ENCODE assay signal across 15 cellular contexts in genomic region chr2:61995515-61995914, GRCh38.
A peak's percentile ranks its signal among the peaks of the same experiment; 100 is the strongest.
DNase-seq lines count a peak whose midpoint lies in the region; ATAC-seq, FAIRE-seq and TF ChIP-seq lines count a peak whose summit lies in the region.
"Had no signal": no experiment of that assay in that cellular context is flagged by ENCODE, and none has a peak within 500 bp of the region (broad histone marks: within the 10 kb centered on the region; RNA-seq: fewer than 3 reads in every experiment).

No MANE protein-coding gene starts in this region.

- CTCF ChIA-PET in Calu3 (lab: Charles Lee) = interaction anchor here (0.5 kb wide), 1 partner anchor 73 kb away, joined by 3 read pairs; no protein-coding TSS in a partner anchor

- intact Hi-C loops in Calu3 (cut with micrococcal nuclease; ENCODE audit: unreplicated experiment) = no loop called here

- H3K36me3 Mint-ChIP-seq in Calu3 (ENCODE audit: insufficient read depth, unreplicated experiment) = no peaks in the 10 kb centered on the region
- H3K36me3 Mint-ChIP-seq: natural killer cell treated with Interleukin-12 subunit alpha and Interleukin-12 subunit beta and Interleukin-15 and Interleukin-18, amount 100 ng/mL, for 72 hours had no signal

- no peak overlapping the region for H3K27ac Mint-ChIP-seq in Calu3 (ENCODE audit: unreplicated experiment)

- H3K27me3 Mint-ChIP-seq in Calu3 (ENCODE audit: unreplicated experiment) = no peaks in the 10 kb centered on the region
- H3K27me3 Mint-ChIP-seq: natural killer cell treated with Interleukin-12 subunit alpha and Interleukin-12 subunit beta and Interleukin-15 and Interleukin-18, amount 100 ng/mL, for 72 hours had no signal

- no peak for DNase-seq in GM12891 (ENCODE audit: insufficient read length, low spot score)
- no peak for DNase-seq in activated CD4-positive, alpha-beta T cell treated with anti-CD3 and anti-CD28 coated beads for 4 hours
- DNase-seq in mesenteric fat pad (ENCODE audit: low spot score) = no peak
- DNase-seq in Calu3 = no peak
- DNase-seq: activated CD4-positive, alpha-beta T cell treated with anti-CD3 and anti-CD28 coated beads for 48 hours; activated gamma-delta T cell treated with Interleukin-2 at 50 U/mL for 16 hours; DND-41; NCI-H1092 had no signal

- H3K9me3 ChIP-seq in KOPT-K1 (ENCODE audit: insufficient read depth, low read length, poor library complexity, severe bottlenecking) = no peaks in the 10 kb centered on the region
- H3K9me3 ChIP-seq: tibial nerve had no signal

- peak; percentile 66 for ATAC-seq in GM19468 (IDR thresholded peaks at IDR 0.05; ENCODE audit: extremely low read depth, unreplicated experiment)
- ATAC-seq in HG02938 (IDR thresholded peaks at IDR 0.05; ENCODE audit: unreplicated experiment) = peak; percentile 67
- ATAC-seq in HG03521 (IDR thresholded peaks at IDR 0.05; ENCODE audit: unreplicated experiment) = no peak

- no peak for TF ChIP-seq POLR2A in GM12891 (IDR thresholded peaks at IDR 0.05; ENCODE audit: low read depth, low read length)

- BruUV-seq in Calu3 (replicated peaks; lab: Mats Ljungman, UMichigan) = no TSS peak

- H3K36me3 ChIP-seq in KOPT-K1 (ENCODE audit: insufficient read depth, low read length) = no peaks in the 10 kb centered on the region

- peak; percentile 88 for FAIRE-seq in GM12891 (lab: Jason Lieb, UNC)
- FAIRE-seq: keratinocyte had no signal

- H3K4me1 Mint-ChIP-seq in Calu3 (ENCODE audit: low read depth, unreplicated experiment) = no peaks in the 10 kb centered on the region

- no peaks in the 10 kb centered on the region for H3K9me3 Mint-ChIP-seq in Calu3 (ENCODE audit: low read depth, unreplicated experiment)
- H3K9me3 Mint-ChIP-seq: natural killer cell treated with Interleukin-12 subunit alpha and Interleukin-12 subunit beta and Interleukin-15 and Interleukin-18, amount 100 ng/mL, for 72 hours had no signal

- H3K27ac ChIP-seq in KOPT-K1 (ENCODE audit: low read depth, low read length, poor library complexity, severe bottlenecking) = peak overlapping the region; percentile 25
- H3K27ac ChIP-seq: tibial nerve had no signal

- no peak overlapping the region for H3K4me3 Mint-ChIP-seq in Calu3 (ENCODE audit: low read depth, unreplicated experiment)
- H3K4me3 Mint-ChIP-seq: natural killer cell treated with Interleukin-12 subunit alpha and Interleukin-12 subunit beta and Interleukin-15 and Interleukin-18, amount 100 ng/mL, for 72 hours had no signal

- no peak for TF ChIP-seq CTCF in Calu3 (IDR thresholded peaks at IDR 0.05; ENCODE audit: unreplicated experiment)

TF ChIP-seq in GM12891, 5 proteins besides CTCF, POLR2A, EP300 and RAD21:
- no peak for TF ChIP-seq PAX5 (IDR thresholded peaks at IDR 0.05; ENCODE audit: insufficient read depth, low read length, severe bottlenecking)
- TF ChIP-seq SPI1 (IDR thresholded peaks at IDR 0.05; ENCODE audit: low read depth, low read length) = no peak
- no peak for TF ChIP-seq POU2F2 (IDR thresholded peaks at IDR 0.05; ENCODE audit: low read depth, low read length)
- TF ChIP-seq TAF1 (IDR thresholded peaks at IDR 0.05; ENCODE audit: low read depth, low read length) = no peak
- no peak for TF ChIP-seq POLR2AphosphoS5 (IDR thresholded peaks at IDR 0.05; ENCODE audit: low read depth, low read length)
